Comparison of ENCODE assay signal across 9 cellular contexts in genomic region chr7:73410541-73411131, GRCh38. TPM values are rescaled to one million over a fixed set of nuclear protein-coding genes. Genes with fewer than 3 reads are reported as not detected.
DNase-seq lines count a peak whose midpoint lies in the region; ATAC-seq and TF ChIP-seq lines count a peak whose summit lies in the region.
"Not testable (repeated sequence)": the region's sequence is repeated elsewhere in the genome, so short reads cannot be mapped to it uniquely, and the experiment has no call there.
"Had no signal": no experiment of that assay in that cellular context is flagged by ENCODE, and none has a peak within 500 bp of the region (broad histone marks: within the 10 kb centered on the region; RNA-seq: fewer than 3 reads in every experiment).

No MANE protein-coding gene starts in this region.

- H3K9me2 ChIP-seq in SK-N-SH, result not testable (repeated sequence)

- in situ Hi-C loops in IMR-90 (cut with MboI; ENCODE audit: low sequenced_read_pairs); mammary epithelial cell (cut with MboI; ENCODE audit: low sequenced_read_pairs in 2 of 2): not testable (repeated sequence)

- not testable (repeated sequence) for H3K23ac ChIP-seq in IMR-90 (ENCODE audit: low read depth, low read length)

- not testable (repeated sequence) for H2BK15ac ChIP-seq in IMR-90 (ENCODE audit: low read depth, low read length)

- not testable (repeated sequence) for H3K4me3 ChIP-seq in IMR-90 (ENCODE audit: insufficient read depth, low read depth, low read length); SK-N-SH (ENCODE audit: low read depth in 2 of 2, low read length in 1 of 2); mammary epithelial cell (replicated peaks in 1 of 3; ENCODE audit: insufficient read depth in 1 of 3, low read depth in 2 of 3, low read length in 3 of 3); mesodermal cell (ENCODE audit: extremely low read depth, insufficient read depth, low read length, poor library complexity, severe bottlenecking); prostate gland

- intact Hi-C loops in IMR-90 (cut with micrococcal nuclease); mammary epithelial cell (cut with micrococcal nuclease); prostate gland (cut with DNase I): not testable (repeated sequence)

- H3K4me2 ChIP-seq in IMR-90 (ENCODE audit: low read depth, low read length), result not testable (repeated sequence)
- H3K4me2 ChIP-seq in SK-N-SH, result peak overlapping the region; percentile 14; the same call in 1 of the 2 replicates
- H3K4me2 ChIP-seq in mammary epithelial cell (ENCODE audit: insufficient read depth, low read depth, low read length), result peak overlapping the region; percentile 23

- H2AFZ ChIP-seq in IMR-90 (replicated peaks; ENCODE audit: low read length, poor library complexity) (peak overlapping the region; percentile 83), mammary epithelial cell (ENCODE audit: low read depth, low read length) (peak overlapping the region; percentile 82)
- not testable (repeated sequence) for H2AFZ ChIP-seq in SK-N-SH (ENCODE audit: low read depth)

- peak; percentile 85 for ATAC-seq in IMR-90 (ENCODE audit: low read depth)
- ATAC-seq in foreskin keratinocyte, result peak; percentile 33

- H2BK5ac ChIP-seq in IMR-90 (ENCODE audit: low read depth, low read length, poor library complexity, severe bottlenecking), result not testable (repeated sequence)

- H3K9me1 ChIP-seq in IMR-90 (ENCODE audit: insufficient read depth, low read length), result not testable (repeated sequence)

- no CpG with 5 or more reads among the region's 15 CpGs for WGBS in IMR-90 (ENCODE audit: extremely low coverage in 2 of 2, insufficient read length in 1 of 2), 2 experiments
- 58% methylated on average over 13 of the region's 15 CpGs for WGBS in SK-N-SH (ENCODE audit: low lambda C conversion rate)
- no CpG with 5 or more reads among the region's 15 CpGs for WGBS in mammary epithelial cell (ENCODE audit: low coverage, missing lambda C conversion rate)
- WGBS in mesodermal cell (ENCODE audit: insufficient coverage in 2 of 2), 2 experiments, result 28 to 57% methylated on average over 6 to 11 of the region's 15 CpGs
- WGBS in prostate gland, result 11% methylated on average over 13 of the region's 15 CpGs

- H2BK20ac ChIP-seq in IMR-90 (ENCODE audit: low read depth, low read length), result not testable (repeated sequence)

- H3K79me2 ChIP-seq in SK-N-SH (ENCODE audit: insufficient read depth); mammary epithelial cell (ENCODE audit: insufficient read depth, low read length): not testable (repeated sequence)

- peak overlapping the region; percentile 59 for H3K14ac ChIP-seq in IMR-90 (replicated peaks; ENCODE audit: low read depth, low read length)

- not testable (repeated sequence) for TF ChIP-seq RAD21 in IMR-90 (IDR thresholded peaks at IDR 0.05; ENCODE audit: low read length); SK-N-SH (IDR thresholded peaks at IDR 0.05; ENCODE audit: low read length)

- not testable (repeated sequence) for H3K18ac ChIP-seq in IMR-90 (ENCODE audit: low read depth, low read length)

- TF ChIP-seq CTCF in IMR-90 (conservative IDR thresholded peaks at IDR 0.05; ENCODE audit: low read depth, low read length); SK-N-SH (IDR thresholded peaks at IDR 0.05); mammary epithelial cell (conservative IDR thresholded peaks at IDR 0.05 in 1 of 2, IDR thresholded peaks at IDR 0.05 in 1 of 2; ENCODE audit: extremely low read depth in 1 of 2, insufficient read depth in 1 of 2, low read depth in 1 of 2, low read length in 2 of 2); foreskin keratinocyte (conservative IDR thresholded peaks at IDR 0.05); prostate gland (IDR thresholded peaks at IDR 0.05): not testable (repeated sequence)

- H2BK120ac ChIP-seq in IMR-90 (ENCODE audit: low read depth, low read length), result peak overlapping the region; percentile 34; the same call in 1 of the 2 replicates

- not testable (repeated sequence) for TF ChIP-seq EP300 in SK-N-SH (IDR thresholded peaks at IDR 0.05; ENCODE audit: borderline replicate concordance in 1 of 2, low read depth in 1 of 2, low read length in 1 of 2)

- H4K5ac ChIP-seq in IMR-90 (ENCODE audit: low read depth, low read length), result peak overlapping the region; percentile 1; the same call in 1 of the 2 replicates

- not testable (repeated sequence) for H4K20me1 ChIP-seq in IMR-90 (ENCODE audit: insufficient read depth, low read length); SK-N-SH (ENCODE audit: insufficient read depth); mammary epithelial cell (ENCODE audit: insufficient read depth, low read length)

- not testable (repeated sequence) for H3F3A ChIP-seq in SK-N-SH (replicated peaks; ENCODE audit: insufficient read depth)

- not testable (repeated sequence) for H3K79me1 ChIP-seq in IMR-90 (ENCODE audit: low read depth in 1 of 2, low read length in 2 of 2)

- not testable (repeated sequence) for H3K9ac ChIP-seq in IMR-90 (ENCODE audit: low read depth, low read length); SK-N-SH; mammary epithelial cell (ENCODE audit: insufficient read depth, low read length)

- POLR2A ChIA-PET in IMR-90 (lab: Charles Lee; ENCODE audit: unreplicated experiment); SK-N-SH (lab: Yijun Ruan, JAX): not testable (repeated sequence)

- not testable (repeated sequence) for H2AK9ac ChIP-seq in IMR-90 (replicated peaks; ENCODE audit: low read depth, low read length, poor library complexity)

- not testable (repeated sequence) for H3K36me3 ChIP-seq in IMR-90 (ENCODE audit: control insufficient read depth, insufficient read depth, low read length); SK-N-SH (replicated peaks in 1 of 2; ENCODE audit: control insufficient read depth in 1 of 2, insufficient read depth in 2 of 2, low read length in 1 of 2); mammary epithelial cell (ENCODE audit: insufficient read depth, low read length); mesodermal cell (ENCODE audit: control insufficient read depth, insufficient read depth, low read length); prostate gland

- H3K27ac ChIP-seq in IMR-90 (ENCODE audit: insufficient read depth, low read length) (peak overlapping the region; percentile 12; the same call in 1 of the 2 replicates), mesodermal cell (ENCODE audit: low read depth, low read length, severe bottlenecking) (peak overlapping the region; percentile 81), prostate gland (peak overlapping the region; percentile 41 to 48)
- H3K27ac ChIP-seq in SK-N-SH (ENCODE audit: low read depth in 2 of 2, low read length in 1 of 2); mammary epithelial cell (ENCODE audit: insufficient read depth, low read depth, low read length); foreskin keratinocyte: not testable (repeated sequence)

- peak overlapping the region; percentile 73; the same call in 1 of the 2 replicates for H2AK5ac ChIP-seq in IMR-90 (ENCODE audit: low read depth, low read length)

- H4K91ac ChIP-seq in IMR-90 (ENCODE audit: insufficient read depth, low read depth, low read length), result peak overlapping the region; percentile 72

- dilution Hi-C loops in IMR-90 (cut with HindIII; ENCODE audit: low sequenced_read_pairs, unreplicated experiment); mammary epithelial cell (cut with HindIII; ENCODE audit: low sequenced_read_pairs): not testable (repeated sequence)

- not testable (repeated sequence) for H3K9me3 ChIP-seq in IMR-90 (ENCODE audit: control insufficient read depth, insufficient read depth, low read length); SK-N-SH; mammary epithelial cell (replicated peaks; ENCODE audit: insufficient read depth, low read length); mesodermal cell (ENCODE audit: control insufficient read depth, low read length); prostate gland

- DNase-seq in A172 (ENCODE audit: low spot score) (peak; percentile 35), IMR-90 (peak; percentile 28), hippocampal formation (lab: John Stamatoyannopoulos, UW) (peak; percentile 19 to 59), prostate gland (ENCODE audit: low spot score) (peak; percentile 71)
- DNase-seq in SK-N-SH, mammary epithelial cell, foreskin keratinocyte: not testable (repeated sequence)

- not testable (repeated sequence) for H3K27me3 ChIP-seq in IMR-90 (ENCODE audit: control insufficient read depth, insufficient read depth, low read length); SK-N-SH (ENCODE audit: insufficient read depth); mammary epithelial cell (ENCODE audit: insufficient read depth, low read length); foreskin keratinocyte; prostate gland (replicated peaks; ENCODE audit: insufficient read depth)

- not testable (repeated sequence) for H3K4me1 ChIP-seq in IMR-90 (ENCODE audit: control insufficient read depth, insufficient read depth, low read length); SK-N-SH (ENCODE audit: control insufficient read depth in 1 of 2, insufficient read depth in 2 of 2, low read depth in 1 of 2, low read length in 1 of 2); mammary epithelial cell (ENCODE audit: insufficient read depth, low read length); foreskin keratinocyte; mesodermal cell (ENCODE audit: control insufficient read depth, insufficient read depth, low read length, poor library complexity, severe bottlenecking); prostate gland (replicated peaks)

- CTCF ChIA-PET in IMR-90 (lab: Yijun Ruan, JAX), result interaction anchor here (0.6 kb wide), 1 partner anchor 18 kb away, joined by 3 read pairs; no protein-coding TSS in a partner anchor
- CTCF ChIA-PET in SK-N-SH (lab: Yijun Ruan, JAX), result interaction anchor here (1.7 kb wide), 1 partner anchor 41 kb away, joined by 4 read pairs; no protein-coding TSS in a partner anchor
- CTCF ChIA-PET in mammary epithelial cell (lab: Charles Lee; ENCODE audit: low non-redundant PET), result interaction anchor here (0.6 kb wide), 1 partner anchor 10 kb away, joined by 4 read pairs; no protein-coding TSS in a partner anchor

- BruUV-seq in IMR-90 (replicated peaks; lab: Mats Ljungman, UMichigan); mammary epithelial cell (replicated peaks; lab: Mats Ljungman, UMichigan): not testable (repeated sequence)

- H3K4ac ChIP-seq in IMR-90 (ENCODE audit: low read depth, low read length), result peak overlapping the region; percentile 69

- not testable (repeated sequence) for H3K56ac ChIP-seq in IMR-90 (ENCODE audit: extremely low read depth, insufficient read depth, low read length)

- TF ChIP-seq POLR2A in IMR-90 (IDR thresholded peaks at IDR 0.05; ENCODE audit: low read depth, low read length); prostate gland (IDR thresholded peaks at IDR 0.05): not testable (repeated sequence)

- peak overlapping the region; percentile 25 to 72; a peak in 3 of 4 replicates for H4K8ac ChIP-seq in IMR-90 (ENCODE audit: low read depth in 2 of 2, low read length in 2 of 2)

RNA-seq across cellular contexts. Expression of gene FZD9, which starts 22.9 kb away (rescaled TPM):
- total RNA-seq in A172 (2014; rRNA removed; shearing (Covaris generic)), result 1.8 and 4.0 TPM in 2 replicates
- total RNA-seq in IMR-90 (2012; rRNA removed) (0.72 and 0.83 TPM in 2 replicates), mammary epithelial cell (under 1 TPM; 0.33 to 0.71 TPM), foreskin keratinocyte (0.25 and 0.34 TPM in 2 replicates), prostate gland (1 to 10 TPM; 6.3 to 8.4 TPM)
- polyA plus RNA-seq in IMR-90 (2012; rRNA removed) (1.6 and 1.8 TPM in 2 replicates), SK-N-SH (2012; rRNA removed) (1.4 and 1.8 TPM in 2 replicates), mammary epithelial cell (0.20 TPM), foreskin keratinocyte (0.32 and 0.41 TPM in 2 replicates)
- 0.81 and 3.3 TPM in 2 replicates for polyA plus RNA-seq in IMR-90 (2012; cell fraction: cytosol; rRNA removed)
- polyA plus RNA-seq in IMR-90 (2012; cell fraction: nucleus; rRNA removed; ENCODE audit: low replicate concordance), result 0.52 and 1.4 TPM in 2 replicates
- 0.59 and 1.4 TPM in 2 replicates for polyA plus RNA-seq in SK-N-SH (2012; cell fraction: cytosol; rRNA removed)
- 0.67 and 0.89 TPM in 2 replicates for polyA plus RNA-seq in SK-N-SH (2012; cell fraction: nucleus; rRNA removed)
- not detected for polyA minus RNA-seq in mammary epithelial cell
- 3.1 TPM for polyA plus RNA-seq in mesodermal cell (2013, experiment 1 of 2)
- 2.0 TPM for polyA plus RNA-seq in mesodermal cell (2013, experiment 2 of 2)
- total RNA-seq: T-helper 17 cell had no signal
